16 cellular contexts compared by ENCODE assay signal in genomic region chr12:124478416-124478815, GRCh38.
DNase-seq lines count a peak whose midpoint lies in the region; ATAC-seq and TF ChIP-seq lines count a peak whose summit lies in the region.
"Had no signal": no experiment of that assay in that cellular context is flagged by ENCODE, and none has a peak within 500 bp of the region (broad histone marks: within the 10 kb centered on the region; RNA-seq: fewer than 3 reads in every experiment).

No MANE protein-coding gene starts in this region.

- peaks cover 65% of the 10 kb centered on the region for H3K36me3 Mint-ChIP-seq in activated CD8-positive, alpha-beta T cell treated with anti-CD3 and anti-CD28 coated beads for 36 hours (ENCODE audit: low read depth)
- peaks cover 58% of the 10 kb centered on the region for H3K36me3 Mint-ChIP-seq in activated CD8-positive, alpha-beta T cell treated with anti-CD3 and anti-CD28 coated beads, Interleukin-2, amount 10 ng/mL, durations not matched to agents 7 days and 5 days (ENCODE audit: low read depth)
- H3K36me3 Mint-ChIP-seq in endodermal cell (ENCODE audit: low read depth) (peaks cover 54% of the 10 kb centered on the region), progenitor cell of endocrine pancreas (ENCODE audit: insufficient read depth) (peaks cover 40% of the 10 kb centered on the region)

- H3K4me3 ChIP-seq in OCI-LY1 (ENCODE audit: low read depth, low read length, poor library complexity, severe bottlenecking) (no peak overlapping the region), endodermal cell (ENCODE audit: low read length) (no peak overlapping the region)
- H3K4me3 ChIP-seq: A549, gastrocnemius medialis, stomach had no signal

- H3K27ac ChIP-seq in OCI-LY1 (ENCODE audit: low read depth, low read length, poor library complexity, severe bottlenecking) (peak overlapping the region; percentile 68), endodermal cell (ENCODE audit: low read depth, low read length) (peak overlapping the region; percentile 38)
- H3K27ac ChIP-seq: A549, stomach had no signal

- H3K4me3 Mint-ChIP-seq in activated CD8-positive, alpha-beta T cell treated with anti-CD3 and anti-CD28 coated beads for 36 hours, result no peak overlapping the region
- H3K4me3 Mint-ChIP-seq in activated CD8-positive, alpha-beta T cell treated with anti-CD3 and anti-CD28 coated beads, Interleukin-2, amount 10 ng/mL, durations not matched to agents 7 days and 5 days, result no peak overlapping the region
- H3K4me3 Mint-ChIP-seq in endodermal cell (no peak overlapping the region), progenitor cell of endocrine pancreas (ENCODE audit: low read depth) (no peak overlapping the region)

- H2AFZ ChIP-seq in OCI-LY1 (ENCODE audit: low read length), result no peak overlapping the region

- H3K27ac Mint-ChIP-seq in activated CD8-positive, alpha-beta T cell treated with anti-CD3 and anti-CD28 coated beads for 36 hours, result peak overlapping the region; percentile 3
- H3K27ac Mint-ChIP-seq in activated CD8-positive, alpha-beta T cell treated with anti-CD3 and anti-CD28 coated beads, Interleukin-2, amount 10 ng/mL, durations not matched to agents 7 days and 5 days, result no peak overlapping the region
- H3K27ac Mint-ChIP-seq in endodermal cell, result peak overlapping the region; percentile 7
- H3K27ac Mint-ChIP-seq in progenitor cell of endocrine pancreas, result peak overlapping the region; percentile 39

- no peaks in the 10 kb centered on the region for H3K27me3 ChIP-seq in OCI-LY1 (ENCODE audit: insufficient read depth, low read length)
- H3K27me3 ChIP-seq in endodermal cell (ENCODE audit: control insufficient read depth, insufficient read depth, low read length, poor library complexity, severe bottlenecking), result no peaks in the 10 kb centered on the region
- H3K27me3 ChIP-seq: gastrocnemius medialis, stomach had no signal

- no peaks in the 10 kb centered on the region; the same call in 1 of the 2 replicates for H3K36me3 ChIP-seq in OCI-LY1 (ENCODE audit: insufficient read depth, low read length)
- H3K36me3 ChIP-seq in endodermal cell (ENCODE audit: control insufficient read depth, insufficient read depth, low read length), result peaks cover 32% of the 10 kb centered on the region

- no peak for ATAC-seq in activated CD8-positive, alpha-beta T cell treated with anti-CD3 and anti-CD28 coated beads for 36 hours
- ATAC-seq in activated CD8-positive, alpha-beta T cell treated with anti-CD3 and anti-CD28 coated beads, Interleukin-2, amount 10 ng/mL, durations not matched to agents 7 days and 5 days, result no peak
- no peak for ATAC-seq in stimulated activated naive CD8-positive, alpha-beta T cell treated with anti-CD3 and anti-CD28 coated beads, Interleukin-15, Interleukin-2, amounts not matched to agents 100 U/mL and 50 U/mL, for 24 hours
- no peak for ATAC-seq in GM19324 (IDR thresholded peaks at IDR 0.05; ENCODE audit: low FRiP score, unreplicated experiment)
- no peak for ATAC-seq in activated CD4-positive, CD25-positive, alpha-beta regulatory T cell treated with anti-CD3 and anti-CD28 coated beads, Interleukin-2, amount 50 U/mL, for 24 hours
- ATAC-seq: A549, gastrocnemius medialis had no signal

- peaks cover 14% of the 10 kb centered on the region for H3K9me3 Mint-ChIP-seq in activated CD8-positive, alpha-beta T cell treated with anti-CD3 and anti-CD28 coated beads for 36 hours
- peaks cover 3% of the 10 kb centered on the region for H3K9me3 Mint-ChIP-seq in activated CD8-positive, alpha-beta T cell treated with anti-CD3 and anti-CD28 coated beads, Interleukin-2, amount 10 ng/mL, durations not matched to agents 7 days and 5 days (ENCODE audit: insufficient read depth)
- H3K9me3 Mint-ChIP-seq in endodermal cell (peaks cover 16% of the 10 kb centered on the region), progenitor cell of endocrine pancreas (ENCODE audit: low read depth) (peaks cover 7% of the 10 kb centered on the region)

- H3K79me2 ChIP-seq in OCI-LY1 (ENCODE audit: insufficient read depth, low read length), result no peaks in the 10 kb centered on the region

- no peaks in the 10 kb centered on the region for H4K20me1 ChIP-seq in OCI-LY1 (ENCODE audit: insufficient read depth, low read length)

- no peaks in the 10 kb centered on the region for H3K27me3 Mint-ChIP-seq in activated CD8-positive, alpha-beta T cell treated with anti-CD3 and anti-CD28 coated beads for 36 hours
- no peaks in the 10 kb centered on the region for H3K27me3 Mint-ChIP-seq in activated CD8-positive, alpha-beta T cell treated with anti-CD3 and anti-CD28 coated beads, Interleukin-2, amount 10 ng/mL, durations not matched to agents 7 days and 5 days (ENCODE audit: low read depth)
- H3K27me3 Mint-ChIP-seq in endodermal cell (ENCODE audit: insufficient read depth) (no peaks in the 10 kb centered on the region), progenitor cell of endocrine pancreas (no peaks in the 10 kb centered on the region)

- 90 to 95% methylated on average over 6 to 9 of the region's 9 CpGs for WGBS in endodermal cell (ENCODE audit: insufficient coverage in 1 of 2, insufficient read length in 1 of 2), 2 experiments

- H3K9me2 ChIP-seq in OCI-LY1 (ENCODE audit: low read depth, low read length), result no peaks in the 10 kb centered on the region

- no peak overlapping the region for H3K4me2 ChIP-seq in OCI-LY1 (ENCODE audit: low read length)
- H3K4me2 ChIP-seq: A549 had no signal

- no peak for DNase-seq in activated CD8-positive, alpha-beta T cell treated with anti-CD3 and anti-CD28 coated beads for 36 hours
- DNase-seq in activated CD8-positive, alpha-beta T cell treated with anti-CD3 and anti-CD28 coated beads, Interleukin-2, amount 10 ng/mL, durations not matched to agents 7 days and 5 days, result no peak
- DNase-seq in endodermal cell (no peak), progenitor cell of endocrine pancreas (ENCODE audit: low spot score, unreplicated experiment) (no peak)
- no peak for DNase-seq in stimulated activated naive CD8-positive, alpha-beta T cell treated with anti-CD3 and anti-CD28 coated beads, Interleukin-15, Interleukin-2, amounts not matched to agents 100 U/mL and 50 U/mL, for 24 hours
- DNase-seq: activated CD4-positive, alpha-beta T cell treated with anti-CD3 and anti-CD28 coated beads, Interleukin-2, amount 50 U/mL, for 48 hours; amniotic stem cell; gastrocnemius medialis; NCI-H1694 treated with DMSO at 0.1 percent for 48 hours; NCI-H446 treated with DMSO at 0.1 percent for 48 hours; SIG-M5; stomach had no signal

- intact Hi-C loops in activated CD8-positive, alpha-beta T cell treated with anti-CD3 and anti-CD28 coated beads for 36 hours (cut with micrococcal nuclease), result no loop called here

- no peak overlapping the region for H3K9ac ChIP-seq in OCI-LY1 (ENCODE audit: low read length)
- no peak overlapping the region for H3K9ac ChIP-seq in endodermal cell (ENCODE audit: extremely low read depth, low read length, poor library complexity, severe bottlenecking)

- H3K9me3 ChIP-seq in OCI-LY1 (ENCODE audit: low read length) (no peaks in the 10 kb centered on the region), endodermal cell (ENCODE audit: control insufficient read depth, low read length) (peaks cover 11% of the 10 kb centered on the region)
- H3K9me3 ChIP-seq: gastrocnemius medialis had no signal

- no peak for TF ChIP-seq CTCF in activated CD8-positive, alpha-beta T cell treated with anti-CD3 and anti-CD28 coated beads for 36 hours (IDR thresholded peaks at IDR 0.05)
- TF ChIP-seq CTCF in OCI-LY1 (IDR thresholded peaks at IDR 0.05; ENCODE audit: low read length), result no peak
- no peak for TF ChIP-seq CTCF in endodermal cell (conservative IDR thresholded peaks at IDR 0.05)
- no peak for TF ChIP-seq CTCF in progenitor cell of endocrine pancreas (IDR thresholded peaks at IDR 0.05; ENCODE audit: unreplicated experiment)

- H3K4me1 Mint-ChIP-seq in activated CD8-positive, alpha-beta T cell treated with anti-CD3 and anti-CD28 coated beads for 36 hours (ENCODE audit: low read depth), result peaks cover 41% of the 10 kb centered on the region
- H3K4me1 Mint-ChIP-seq in activated CD8-positive, alpha-beta T cell treated with anti-CD3 and anti-CD28 coated beads, Interleukin-2, amount 10 ng/mL, durations not matched to agents 7 days and 5 days (ENCODE audit: low read depth), result peaks cover 41% of the 10 kb centered on the region
- H3K4me1 Mint-ChIP-seq in endodermal cell (no peaks in the 10 kb centered on the region), progenitor cell of endocrine pancreas (ENCODE audit: low read depth) (no peaks in the 10 kb centered on the region)

- CTCF ChIA-PET in activated CD8-positive, alpha-beta T cell treated with anti-CD3 and anti-CD28 coated beads for 36 hours (lab: Charles Lee), result no interaction called here
- CTCF ChIA-PET in activated CD8-positive, alpha-beta T cell treated with anti-CD3 and anti-CD28 coated beads, Interleukin-2, amount 10 ng/mL, durations not matched to agents 7 days and 5 days (lab: Charles Lee), result no interaction called here

- H3K4me1 ChIP-seq in OCI-LY1 (ENCODE audit: insufficient read depth, low read length, severe bottlenecking) (peaks cover 19% of the 10 kb centered on the region), endodermal cell (ENCODE audit: control insufficient read depth, insufficient read depth, low read length) (no peaks in the 10 kb centered on the region)

- POLR2A ChIA-PET in activated CD8-positive, alpha-beta T cell treated with anti-CD3 and anti-CD28 coated beads for 36 hours (lab: Charles Lee), result no interaction called here
- POLR2A ChIA-PET in activated CD8-positive, alpha-beta T cell treated with anti-CD3 and anti-CD28 coated beads, Interleukin-2, amount 10 ng/mL, durations not matched to agents 7 days and 5 days (lab: Charles Lee), result no interaction called here

- no peaks in the 10 kb centered on the region for H3F3A ChIP-seq in OCI-LY1 (ENCODE audit: insufficient read depth, low read length)
